Comparison of ENCODE assay signal across 1 cellular context in genomic region chr7:1516586-1517251, GRCh38.
TF ChIP-seq lines count a peak whose summit lies in the region.

No MANE protein-coding gene starts in this region.

TF ChIP-seq in HepG2, 621 proteins besides CTCF, POLR2A, EP300 and RAD21 (continued from another document and continues in another):
- TF ChIP-seq SNRNP70 (IDR thresholded peaks at IDR 0.05; ENCODE audit: low read depth, low read length) (no peak), ZNF766 (CRISPR knock-in tag; IDR thresholded peaks at IDR 0.05; ENCODE audit: borderline replicate concordance) (no peak), BATF2 (CRISPR knock-in tag; IDR thresholded peaks at IDR 0.05) (no peak), GFI1 (CRISPR knock-in tag; IDR thresholded peaks at IDR 0.05; ENCODE audit: borderline replicate concordance) (no peak), ZNF75D (CRISPR knock-in tag; IDR thresholded peaks at IDR 0.05; ENCODE audit: borderline replicate concordance) (no peak), ZNF24 (IDR thresholded peaks at IDR 0.05) (no peak), TFDP1 (CRISPR knock-in tag; IDR thresholded peaks at IDR 0.05; ENCODE audit: borderline replicate concordance) (no peak), KMT2A (CRISPR knock-in tag; IDR thresholded peaks at IDR 0.05) (no peak), ZZZ3 (CRISPR knock-in tag; IDR thresholded peaks at IDR 0.05; ENCODE audit: borderline replicate concordance) (no peak), MLLT10 (CRISPR knock-in tag; IDR thresholded peaks at IDR 0.05) (no peak), KLF13 (CRISPR knock-in tag; IDR thresholded peaks at IDR 0.05) (no peak), REL (CRISPR knock-in tag; conservative IDR thresholded peaks at IDR 0.05) (no peak), ZNF543 (CRISPR knock-in tag; IDR thresholded peaks at IDR 0.05) (no peak), DRAP1 (CRISPR knock-in tag; IDR thresholded peaks at IDR 0.05) (no peak), SRSF9 (IDR thresholded peaks at IDR 0.05; ENCODE audit: borderline replicate concordance, insufficient read depth, low read depth, low read length, poor library complexity, severe bottlenecking) (no peak), LCORL (IDR thresholded peaks at IDR 0.05) (no peak), LCORL (CRISPR knock-in tag; IDR thresholded peaks at IDR 0.05) (peak; percentile 16; the same call in 1 of the 2 replicates), PRDM4 (CRISPR knock-in tag; IDR thresholded peaks at IDR 0.05; ENCODE audit: borderline replicate concordance) (no peak), ZNF772 (CRISPR knock-in tag; IDR thresholded peaks at IDR 0.05) (no peak), NFAT5 (CRISPR knock-in tag; IDR thresholded peaks at IDR 0.05) (no peak), TRIM22 (IDR thresholded peaks at IDR 0.05) (no peak), HNF1A (IDR thresholded peaks at IDR 0.05; ENCODE audit: low read depth) (no peak), HNF1A (CRISPR knock-in tag; IDR thresholded peaks at IDR 0.05; ENCODE audit: borderline replicate concordance) (no peak), HNRNPLL (IDR thresholded peaks at IDR 0.05; ENCODE audit: low read depth, low read length, poor library complexity, severe bottlenecking) (no peak), TBL1XR1 (IDR thresholded peaks at IDR 0.05; ENCODE audit: borderline replicate concordance, low read length, partially characterized antibody) (no peak), NR2F6 (IDR thresholded peaks at IDR 0.05) (peak; percentile 42; the same call in 1 of the 2 replicates), NR2F6 (CRISPR knock-in tag; IDR thresholded peaks at IDR 0.05) (peak; percentile 51; the same call in 1 of the 2 replicates), ZNF230 (CRISPR knock-in tag; IDR thresholded peaks at IDR 0.05) (no peak), GZF1 (CRISPR knock-in tag; IDR thresholded peaks at IDR 0.05) (no peak), ZSCAN22 (CRISPR knock-in tag; IDR thresholded peaks at IDR 0.05) (no peak), ZNF850 (CRISPR knock-in tag; conservative IDR thresholded peaks at IDR 0.05) (no peak), ZNF672 (CRISPR knock-in tag; IDR thresholded peaks at IDR 0.05) (no peak), ATF4 (CRISPR knock-in tag; IDR thresholded peaks at IDR 0.05) (no peak), XBP1 (CRISPR knock-in tag; IDR thresholded peaks at IDR 0.05) (no peak), BORCS8-MEF2B (CRISPR knock-in tag; IDR thresholded peaks at IDR 0.05) (no peak), SMAD3 (CRISPR knock-in tag; IDR thresholded peaks at IDR 0.05) (no peak), ZNF264 (CRISPR knock-in tag; IDR thresholded peaks at IDR 0.05) (no peak), ZHX2 (IDR thresholded peaks at IDR 0.05; ENCODE audit: low read depth) (no peak), ZHX2 (CRISPR knock-in tag; IDR thresholded peaks at IDR 0.05; ENCODE audit: borderline replicate concordance) (no peak), KLF11 (CRISPR knock-in tag; IDR thresholded peaks at IDR 0.05) (no peak)
